ENCODE assay signal across 39 cellular contexts in the genomic region with DNA sequence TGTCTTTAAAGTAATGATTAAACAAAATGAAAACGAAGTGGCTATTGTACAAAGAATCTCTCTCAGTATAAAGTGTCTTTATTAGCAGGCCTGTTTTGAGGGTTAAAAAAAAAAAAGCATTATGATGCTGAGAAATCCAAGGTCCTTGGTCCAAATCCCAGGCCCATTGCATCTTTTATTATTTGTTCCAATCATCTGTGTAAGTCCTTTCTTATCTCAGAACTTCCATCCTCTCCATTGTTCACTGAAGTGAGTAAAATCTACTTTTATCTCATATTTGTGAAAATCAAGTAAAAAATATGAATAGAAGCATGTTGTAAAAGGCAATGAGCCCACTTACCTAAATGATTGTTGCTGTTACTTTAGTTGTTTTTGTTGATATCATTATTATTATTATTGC.
"Had no signal": no experiment of that assay in that cellular context is flagged by ENCODE, and none has a peak within 500 bp of the region (broad histone marks: within the 10 kb centered on the region; RNA-seq: fewer than 3 reads in every experiment).

No MANE protein-coding gene starts in this region.

- ATAC-seq: activated naive CD4-positive, alpha-beta T cell treated with anti-CD3 and anti-CD28 coated beads, Interleukin-2, amount 50 U/mL, for 72 hours; activated naive CD8-positive, alpha-beta T cell treated with anti-CD3 and anti-CD28 coated beads, Interleukin-2, amount 50 U/mL, for 24 hours; activated T-cell treated with anti-CD3 and anti-CD28 coated beads, Interleukin-2, amount 50 U/mL, for 4 hours; activated T-cell treated with anti-CD3 and anti-CD28 coated beads, Interleukin-2, amount 50 U/mL, for 72 hours; activated T-helper 17 cell treated with anti-CD3 and anti-CD28 coated beads, Interleukin-2, amount 50 U/mL, for 72 hours; body of pancreas had no signal

- H3K27me3 Mint-ChIP-seq: activated naive CD4-positive, alpha-beta T cell treated with anti-CD3 and anti-CD28 coated beads, Interleukin-2, amount 10 ng/mL, durations not matched to agents 7 days and 5 days; activated naive CD4-positive, alpha-beta T cell treated with anti-CD3 and anti-CD28 coated beads, Interleukin-2, amount 50 U/mL, for 24 hours; activated naive CD8-positive, alpha-beta T cell; activated naive CD8-positive, alpha-beta T cell treated with anti-CD3 and anti-CD28 coated beads for 36 hours; activated naive CD8-positive, alpha-beta T cell treated with anti-CD3 and anti-CD28 coated beads, Interleukin-2, amount 10 ng/mL, durations not matched to agents 7 days and 5 days; activated T-cell treated with anti-CD3 and anti-CD28 coated beads, Interleukin-2, amount 50 U/mL, for 24 hours; brain; central memory CD8-positive, alpha-beta T cell had no signal

- H3K4me3 Mint-ChIP-seq: activated naive CD4-positive, alpha-beta T cell treated with anti-CD3 and anti-CD28 coated beads for 36 hours; activated naive CD4-positive, alpha-beta T cell treated with anti-CD3 and anti-CD28 coated beads, Interleukin-2, amount 10 ng/mL, durations not matched to agents 7 days and 5 days; activated naive CD4-positive, alpha-beta T cell treated with anti-CD3 and anti-CD28 coated beads, Interleukin-2, amount 50 U/mL, for 24 hours; activated naive CD8-positive, alpha-beta T cell; activated naive CD8-positive, alpha-beta T cell treated with anti-CD3 and anti-CD28 coated beads for 36 hours; activated naive CD8-positive, alpha-beta T cell treated with anti-CD3 and anti-CD28 coated beads, Interleukin-2, amount 10 ng/mL, durations not matched to agents 7 days and 5 days; activated naive CD8-positive, alpha-beta T cell treated with anti-CD3 and anti-CD28 coated beads, Interleukin-2, amount 50 U/mL, for 24 hours; activated T-cell treated with anti-CD3 and anti-CD28 coated beads, Interleukin-2, amount 50 U/mL, for 24 hours; activated T-cell treated with anti-CD3 and anti-CD28 coated beads, Interleukin-2, amount 50 U/mL, for 4 hours; activated T-cell treated with anti-CD3 and anti-CD28 coated beads, Interleukin-2, amount 50 U/mL, for 72 hours; activated T-helper 1 cell treated with anti-CD3 and anti-CD28 coated beads, Interleukin-12 subunit alpha, Interleukin-12 subunit beta, Interleukin-2, Interleukin-4 antibody, amounts not matched to agents 30 ng/mL and 10 ng/mL and 1 ng/mL, durations not matched to agents 14 hours and 24 hours and 36 hours; activated T-helper 17 cell treated with anti-CD3 and anti-CD28 coated beads, Interleukin-2, amount 50 U/mL, for 72 hours; brain; central memory CD8-positive, alpha-beta T cell had no signal

- H3K27ac ChIP-seq: adrenal gland, ascending aorta, body of pancreas, brain microvascular endothelial cell, breast epithelium, cardiac muscle cell had no signal

- H3K4me1 Mint-ChIP-seq: activated naive CD4-positive, alpha-beta T cell treated with anti-CD3 and anti-CD28 coated beads, Interleukin-2, amount 10 ng/mL, durations not matched to agents 7 days and 5 days; activated naive CD4-positive, alpha-beta T cell treated with anti-CD3 and anti-CD28 coated beads, Interleukin-2, amount 50 U/mL, for 24 hours; activated naive CD8-positive, alpha-beta T cell treated with anti-CD3 and anti-CD28 coated beads for 36 hours; activated naive CD8-positive, alpha-beta T cell treated with anti-CD3 and anti-CD28 coated beads, Interleukin-2, amount 10 ng/mL, durations not matched to agents 7 days and 5 days; activated naive CD8-positive, alpha-beta T cell treated with anti-CD3 and anti-CD28 coated beads, Interleukin-2, amount 50 U/mL, for 24 hours; activated T-helper 17 cell treated with anti-CD3 and anti-CD28 coated beads, Interleukin-2, amount 50 U/mL, for 72 hours; brain; central memory CD8-positive, alpha-beta T cell had no signal

- H3K4me3 ChIP-seq: adrenal gland, ascending aorta, body of pancreas, breast epithelium, cardiac muscle cell had no signal

- H3K4me1 ChIP-seq: adrenal gland, body of pancreas, breast epithelium had no signal

- H3K27me3 ChIP-seq: adrenal gland, ascending aorta, body of pancreas, brain microvascular endothelial cell, breast epithelium, cardiac muscle cell had no signal

- H3K36me3 ChIP-seq: adrenal gland, ascending aorta, brain microvascular endothelial cell, breast epithelium, cardiac muscle cell had no signal

- H3K9me3 ChIP-seq: adrenal gland, ascending aorta, body of pancreas, breast epithelium had no signal

- H3K36me3 Mint-ChIP-seq: activated naive CD4-positive, alpha-beta T cell treated with anti-CD3 and anti-CD28 coated beads, Interleukin-2, amount 10 ng/mL, durations not matched to agents 7 days and 5 days; activated naive CD4-positive, alpha-beta T cell treated with anti-CD3 and anti-CD28 coated beads, Interleukin-2, amount 50 U/mL, for 24 hours; activated naive CD4-positive, alpha-beta T cell treated with anti-CD3 and anti-CD28 coated beads, Interleukin-2, amount 50 U/mL, for 72 hours; activated naive CD8-positive, alpha-beta T cell; activated naive CD8-positive, alpha-beta T cell treated with anti-CD3 and anti-CD28 coated beads for 36 hours; activated naive CD8-positive, alpha-beta T cell treated with anti-CD3 and anti-CD28 coated beads, Interleukin-2, amount 10 ng/mL, durations not matched to agents 7 days and 5 days; brain had no signal

- H3K27ac Mint-ChIP-seq: activated naive CD4-positive, alpha-beta T cell treated with anti-CD3 and anti-CD28 coated beads for 36 hours; activated naive CD4-positive, alpha-beta T cell treated with anti-CD3 and anti-CD28 coated beads, Interleukin-2, amount 10 ng/mL, durations not matched to agents 7 days and 5 days; activated naive CD4-positive, alpha-beta T cell treated with anti-CD3 and anti-CD28 coated beads, Interleukin-2, amount 50 U/mL, for 24 hours; activated naive CD4-positive, alpha-beta T cell treated with anti-CD3 and anti-CD28 coated beads, Interleukin-2, amount 50 U/mL, for 72 hours; activated naive CD8-positive, alpha-beta T cell; activated naive CD8-positive, alpha-beta T cell treated with anti-CD3 and anti-CD28 coated beads for 36 hours; activated naive CD8-positive, alpha-beta T cell treated with anti-CD3 and anti-CD28 coated beads, Interleukin-2, amount 10 ng/mL, durations not matched to agents 7 days and 5 days; activated naive CD8-positive, alpha-beta T cell treated with anti-CD3 and anti-CD28 coated beads, Interleukin-2, amount 50 U/mL, for 24 hours; activated T-cell treated with anti-CD3 and anti-CD28 coated beads, Interleukin-2, amount 50 U/mL, for 24 hours; activated T-cell treated with anti-CD3 and anti-CD28 coated beads, Interleukin-2, amount 50 U/mL, for 72 hours; activated T-helper 1 cell treated with anti-CD3 and anti-CD28 coated beads, Interleukin-12 subunit alpha, Interleukin-12 subunit beta, Interleukin-2, Interleukin-4 antibody, amounts not matched to agents 30 ng/mL and 10 ng/mL and 1 ng/mL, durations not matched to agents 14 hours and 24 hours and 36 hours; activated T-helper 17 cell treated with anti-CD3 and anti-CD28 coated beads, Interleukin-2, amount 50 U/mL, for 72 hours; activated T-helper 2 cell treated with anti-CD3 and anti-CD28 coated beads, Interferon-gamma antibody, Interleukin-2, Interleukin-4, amounts not matched to agents 10 μg/mL and 5 μg/mL and 100 μg/mL, durations not matched to agents 14 hours and 24 hours and 36 hours; brain had no signal

- H3K9me3 Mint-ChIP-seq: activated naive CD8-positive, alpha-beta T cell treated with anti-CD3 and anti-CD28 coated beads for 36 hours; activated naive CD8-positive, alpha-beta T cell treated with anti-CD3 and anti-CD28 coated beads, Interleukin-2, amount 10 ng/mL, durations not matched to agents 7 days and 5 days; activated naive CD8-positive, alpha-beta T cell treated with anti-CD3 and anti-CD28 coated beads, Interleukin-2, amount 50 U/mL, for 24 hours; activated T-cell treated with anti-CD3 and anti-CD28 coated beads, Interleukin-2, amount 50 U/mL, for 4 hours; activated T-helper 1 cell treated with anti-CD3 and anti-CD28 coated beads, Interleukin-12 subunit alpha, Interleukin-12 subunit beta, Interleukin-2, Interleukin-4 antibody, amounts not matched to agents 30 ng/mL and 10 ng/mL and 1 ng/mL, durations not matched to agents 14 hours and 24 hours and 36 hours; activated T-helper 2 cell treated with anti-CD3 and anti-CD28 coated beads, Interferon-gamma antibody, Interleukin-2, Interleukin-4, amounts not matched to agents 10 μg/mL and 5 μg/mL and 100 μg/mL, durations not matched to agents 14 hours and 24 hours and 36 hours; brain had no signal

- DNase-seq: activated effector memory CD4-positive, alpha-beta T cell treated with anti-CD3 and anti-CD28 coated beads, Interleukin-2, amount 50 U/mL, for 16 hours; activated effector memory CD4-positive, alpha-beta T cell treated with Interleukin-2 at 50 U/mL for 16 hours; activated gamma-delta T cell; activated gamma-delta T cell treated with Interleukin-2 at 50 U/mL for 16 hours; activated naive CD4-positive, alpha-beta T cell; activated naive CD4-positive, alpha-beta T cell treated with anti-CD3 and anti-CD28 coated beads for 36 hours; activated naive CD4-positive, alpha-beta T cell treated with anti-CD3 and anti-CD28 coated beads, Interleukin-2, amount 10 ng/mL, durations not matched to agents 7 days and 5 days; activated naive CD4-positive, alpha-beta T cell treated with anti-CD3 and anti-CD28 coated beads, Interleukin-2, amount 50 U/mL, for 16 hours; activated naive CD4-positive, alpha-beta T cell treated with Interleukin-2 at 50 U/mL for 16 hours; activated naive CD8-positive, alpha-beta T cell treated with anti-CD3 and anti-CD28 coated beads for 36 hours; activated naive CD8-positive, alpha-beta T cell treated with anti-CD3 and anti-CD28 coated beads, Interleukin-2, amount 10 ng/mL, durations not matched to agents 7 days and 5 days; activated naive CD8-positive, alpha-beta T cell treated with anti-CD3 and anti-CD28 coated beads, Interleukin-2, amount 50 U/mL, for 24 hours; activated T-cell treated with anti-CD3 and anti-CD28 coated beads for 4 hours; activated T-cell treated with anti-CD3 and anti-CD28 coated beads, Interleukin-2, amount 50 U/mL, for 1 hour; activated T-cell treated with anti-CD3 and anti-CD28 coated beads, Interleukin-2, amount 50 U/mL, for 24 hours; activated T-cell treated with anti-CD3 and anti-CD28 coated beads, Interleukin-2, amount 50 U/mL, for 4 hours; activated T-cell treated with anti-CD3 and anti-CD28 coated beads, Interleukin-2, amount 50 U/mL, for 48 hours; activated T-cell treated with anti-CD3 and anti-CD28 coated beads, Interleukin-2, amount 50 U/mL, for 72 hours; adrenal gland; amniotic stem cell; amygdala; anterior cingulate cortex; aorta; body of pancreas; brain microvascular endothelial cell; caudate nucleus; central memory CD4-positive, alpha-beta T cell; cerebellar nuclear complex had no signal
